In genomic region chr20:5835234-5835845, GRCh38 we compare ENCODE assay signal across 8 cellular contexts.
DNase-seq lines count a peak whose midpoint lies in the region; ATAC-seq, FAIRE-seq and TF ChIP-seq lines count a peak whose summit lies in the region.

No MANE protein-coding gene starts in this region.

- H3K4me3 ChIP-seq in PC-9 (no peak overlapping the region), dorsolateral prefrontal cortex (no peak overlapping the region), pancreas (no peak overlapping the region)

- peaks cover 5% of the 10 kb centered on the region; the same call in 1 of the 2 replicates for H3F3A ChIP-seq in PC-9 (ENCODE audit: insufficient read depth, low read depth)

- no peaks in the 10 kb centered on the region for H3K27me3 ChIP-seq in PC-9 (ENCODE audit: insufficient read depth, low read depth)
- H3K27me3 ChIP-seq in dorsolateral prefrontal cortex = no peaks in the 10 kb centered on the region
- no peaks in the 10 kb centered on the region for H3K27me3 ChIP-seq in pancreas

- H3K4me1 ChIP-seq in PC-9 (replicated peaks; ENCODE audit: insufficient read depth) = peaks cover 11% of the 10 kb centered on the region
- peaks cover 13 to 27% (median 23%) of the 10 kb centered on the region in 3 donors for H3K4me1 ChIP-seq in pancreas

- H3K36me3 ChIP-seq in PC-9 (ENCODE audit: low read depth) (no peaks in the 10 kb centered on the region), pancreas (no peaks in the 10 kb centered on the region)

- no peak for TF ChIP-seq CTCF in PC-9 (conservative IDR thresholded peaks at IDR 0.05)
- TF ChIP-seq CTCF in dorsolateral prefrontal cortex (IDR thresholded peaks at IDR 0.05 in 54 of 56, conservative IDR thresholded peaks at IDR 0.05 in 2 of 56; ENCODE audit: low read depth in 1 of 56, partially characterized antibody in 56 of 56) = no peak
- no peak for TF ChIP-seq CTCF in pancreas (IDR thresholded peaks at IDR 0.05)

- intact Hi-C loops in PC-9 (cut with micrococcal nuclease; ENCODE audit: unreplicated experiment) (no loop called here), dorsolateral prefrontal cortex (cut with DNase I) (no loop called here), pancreas (cut with DNase I) (no loop called here)

- H3K9me3 ChIP-seq in PC-9 (ENCODE audit: insufficient read depth, low read depth) (no peaks in the 10 kb centered on the region), pancreas (no peaks in the 10 kb centered on the region)

- peak overlapping the region; percentile 6 for H3K4me2 ChIP-seq in PC-9

- 41% methylated on average over 3 of the region's 3 CpGs for WGBS in pancreas, 2 donors

- H3K27ac ChIP-seq in PC-9 (no peak overlapping the region), dorsolateral prefrontal cortex (peak overlapping the region in 43 of 59 donors; percentile 2 to 85 (median 41)), pancreas (peak overlapping the region; percentile 22 to 61 (median 50))

- FAIRE-seq in H54 (lab: Jason Lieb, UNC) (peak; percentile 91), pancreas (lab: Jason Lieb, UNC) (no peak)

- ATAC-seq in pancreas = peak; percentile 88 to 93 (median 91)
- ATAC-seq in HG02852 (IDR thresholded peaks at IDR 0.05; ENCODE audit: unreplicated experiment) = no peak
- no peak for ATAC-seq in GM21423 (IDR thresholded peaks at IDR 0.05; ENCODE audit: unreplicated experiment)

- no peaks in the 10 kb centered on the region for H3K79me2 ChIP-seq in PC-9 (ENCODE audit: low read depth)

- no peaks in the 10 kb centered on the region for H4K20me1 ChIP-seq in PC-9 (ENCODE audit: insufficient read depth)

- CTCF ChIA-PET in PC-9 (lab: Charles Lee) = no interaction called here

- POLR2A ChIA-PET in PC-9 (lab: Charles Lee; ENCODE audit: unreplicated experiment) = interaction anchor here (0.6 kb wide), 2 partner anchors 185 to 280 kb away, joined by 4 to 6 read pairs; no protein-coding TSS in a partner anchor

- no TSS peak for BruUV-seq in PC-9 (replicated peaks; lab: Mats Ljungman, UMichigan)

- TF ChIP-seq POLR2A in H54 (IDR thresholded peaks at IDR 0.05; ENCODE audit: low read depth, low read length) = no peak

- no peak overlapping the region for H2AFZ ChIP-seq in PC-9

- DNase-seq in H54 (ENCODE audit: insufficient read length, low spot score) (peak; percentile 30), PC-9 (peak; percentile 11 to 49), dorsolateral prefrontal cortex (peak in 2 of 10 donors; percentile 4 to 68), pancreas (peak in 5 of 6 donors; percentile 50 to 64 (median 59)), GM19240 (ENCODE audit: insufficient read length, low spot score) (no peak), NCI-H1930 (lab: John Stamatoyannopoulos, UW) (no peak)

- no peaks in the 10 kb centered on the region; the same call in 1 of the 2 replicates for H3K9me2 ChIP-seq in PC-9 (ENCODE audit: insufficient read depth)

Comparison
In these comparisons a context has a peak if more than half of its experiments do, and no peak if none do; other contexts are left out.
1. DNase-seq: peak in H54 (single experiment), PC-9 (2 of 2) and pancreas (5 of 6); none in GM19240 (single experiment) and NCI-H1930 (0 of 2).
2. ATAC-seq: peak in pancreas (4 of 4); none in HG02852 (single experiment) and GM21423 (single experiment).